In genomic region chr3:43699864-43700263, GRCh38 we compare ENCODE assay signal across 8 cellular contexts. TPM values are rescaled to one million over a fixed set of nuclear protein-coding genes. Genes with fewer than 3 reads are reported as not detected.
DNase-seq lines count a peak whose midpoint lies in the region; ATAC-seq, FAIRE-seq and TF ChIP-seq lines count a peak whose summit lies in the region.

No MANE protein-coding gene starts in this region.

- intact Hi-C loops in right cardiac atrium (cut with DNase I) (no loop called here), kidney (cut with DNase I) (no loop called here)

- no peak overlapping the region for H3K27ac ChIP-seq in right cardiac atrium (ENCODE audit: low read length)
- no peak overlapping the region for H3K27ac ChIP-seq in kidney (ENCODE audit: low read depth in 2 of 2, low read length in 2 of 2)

- H3K9me3 ChIP-seq in right cardiac atrium (ENCODE audit: control insufficient read depth, low read length) (no peaks in the 10 kb centered on the region), kidney (ENCODE audit: control insufficient read depth in 1 of 2, low read length in 2 of 2) (no peaks in the 10 kb centered on the region)

- H3K4me1 ChIP-seq in right cardiac atrium (ENCODE audit: control insufficient read depth, insufficient read depth, low read length): peaks cover 1% of the 10 kb centered on the region
- H3K4me1 ChIP-seq in kidney (ENCODE audit: control insufficient read depth in 1 of 2, insufficient read depth in 1 of 2, low read depth in 1 of 2, low read length in 2 of 2): no peaks in the 10 kb centered on the region

- FAIRE-seq in kidney (lab: Jason Lieb, UNC): no peak

- TF ChIP-seq CTCF in AG10803 (conservative IDR thresholded peaks at IDR 0.05; ENCODE audit: low read length) (peak; percentile 32; the same call in 1 of the 2 replicates), chondrocyte (IDR thresholded peaks at IDR 0.05) (peak; percentile 61), kidney (IDR thresholded peaks at IDR 0.05; ENCODE audit: borderline replicate concordance, extremely low read depth, insufficient read depth) (no peak)

- ATAC-seq in GM19328 (IDR thresholded peaks at IDR 0.05; ENCODE audit: unreplicated experiment) (peak; percentile 74), HG03442 (IDR thresholded peaks at IDR 0.05; ENCODE audit: unreplicated experiment) (peak; percentile 72), right cardiac atrium (no peak)

- no peaks in the 10 kb centered on the region for H3K36me3 Mint-ChIP-seq in chondrocyte (ENCODE audit: low read depth)

- no peak overlapping the region for H3K4me3 ChIP-seq in AG10803 (ENCODE audit: low read length)
- no peak overlapping the region for H3K4me3 ChIP-seq in right cardiac atrium (ENCODE audit: low read length)
- H3K4me3 ChIP-seq in kidney (ENCODE audit: low read length in 2 of 2): no peak overlapping the region

- DNase-seq in AG10803 (ENCODE audit: low read depth): no peak
- no peak for DNase-seq in chondrocyte (ENCODE audit: low spot score)
- no peak for DNase-seq in NCI-H2081 (lab: John Stamatoyannopoulos, UW)
- no peak for DNase-seq in right cardiac atrium
- no peak for DNase-seq in kidney
- no peak for DNase-seq in anterior cingulate cortex (lab: John Stamatoyannopoulos, UW)

- no peaks in the 10 kb centered on the region for H3K36me3 ChIP-seq in kidney (ENCODE audit: control insufficient read depth in 1 of 2, insufficient read depth in 2 of 2, low read length in 2 of 2)

- 81% methylated on average over 1 of the region's 1 CpG for WGBS in right cardiac atrium

- no peak overlapping the region for H3K4me3 Mint-ChIP-seq in chondrocyte (ENCODE audit: unreplicated experiment)

- H3K9ac ChIP-seq in kidney (ENCODE audit: low read length in 2 of 2): no peak overlapping the region

- no peaks in the 10 kb centered on the region for H3K9me3 Mint-ChIP-seq in chondrocyte (ENCODE audit: low read depth)

- peaks cover 5% of the 10 kb centered on the region for H3K4me1 Mint-ChIP-seq in chondrocyte (ENCODE audit: low read depth)

- no peaks in the 10 kb centered on the region for H3K27me3 ChIP-seq in right cardiac atrium (ENCODE audit: control insufficient read depth, insufficient read depth)

- no peaks in the 10 kb centered on the region for H3K27me3 Mint-ChIP-seq in chondrocyte (ENCODE audit: low read depth)

- no peak overlapping the region for H3K27ac Mint-ChIP-seq in chondrocyte (ENCODE audit: unreplicated experiment)

RNA-seq across cellular contexts. Expression of gene ABHD5, which starts 9.1 kb away (rescaled TPM):
- total RNA-seq in chondrocyte (12.3 to 17.4 TPM (median 12.7 TPM) in 3 replicates), right cardiac atrium (10 to 100 TPM; 18.2 to 23.5 (median 21.2) TPM), kidney (21.1 TPM)
- polyA plus RNA-seq in right cardiac atrium (11.2 TPM), kidney (ENCODE audit: insufficient read depth, low read depth, low replicate concordance) (19.0 TPM)

Comparison
In these comparisons a context has a peak if more than half of its experiments do, and no peak if none do; other contexts are left out.
1. ATAC-seq: peak in GM19328 (single experiment) and HG03442 (single experiment); none in right cardiac atrium (0 of 2).